7 cellular contexts compared by ENCODE assay signal in genomic region chr9:17437813-17438212, GRCh38.
"Had no signal": no experiment of that assay in that cellular context is flagged by ENCODE, and none has a peak within 500 bp of the region (broad histone marks: within the 10 kb centered on the region; RNA-seq: fewer than 3 reads in every experiment).

No MANE protein-coding gene starts in this region.

- H3K4me3 Mint-ChIP-seq: IgD-negative memory B cell had no signal

- H3K4me2 ChIP-seq: KMS-11 had no signal

- FAIRE-seq: HTR-8/SVneo, K562 had no signal

- H3K27me3 Mint-ChIP-seq: IgD-negative memory B cell had no signal

- H3K9ac ChIP-seq: KMS-11 had no signal

- H3K36me3 Mint-ChIP-seq: IgD-negative memory B cell had no signal

- H3K27ac ChIP-seq: HL-60, KMS-11 had no signal

- H3K27ac Mint-ChIP-seq: IgD-negative memory B cell had no signal

- DNase-seq: KBM-7, KG1 had no signal

- H3K4me1 Mint-ChIP-seq: IgD-negative memory B cell had no signal

- H3K4me3 ChIP-seq: K562 had no signal

- ATAC-seq: K562 had no signal
